1 cellular context compared by ENCODE assay signal in genomic region chrX:101407167-101407747, GRCh38.
TF ChIP-seq lines count a peak whose summit lies in the region.

No MANE protein-coding gene starts in this region.

TF ChIP-seq in GM12878, 131 proteins besides CTCF, POLR2A, EP300 and RAD21:
- TF ChIP-seq GATAD2B (conservative IDR thresholded peaks at IDR 0.05; ENCODE audit: low read depth) (no peak), LARP7 (IDR thresholded peaks at IDR 0.05) (0 out of 2 replicates have a peak, but pooled peaks have one; percentile 29), NR2C1 (IDR thresholded peaks at IDR 0.05) (0 out of 2 replicates have a peak, but pooled peaks have one; percentile 9)
